ENCODE assay signal across 8 cellular contexts in genomic region chr10:43573250-43574034, GRCh38. TPM values are rescaled to one million over a fixed set of nuclear protein-coding genes. Genes with fewer than 3 reads are reported as not detected.
A peak's percentile ranks its signal among the peaks of the same experiment; 100 is the strongest.
DNase-seq lines count a peak whose midpoint lies in the region; ATAC-seq and TF ChIP-seq lines count a peak whose summit lies in the region.

No MANE protein-coding gene starts in this region.

- intact Hi-C loops in psoas muscle (cut with DNase I): loop anchor here in 1 of 2 donors (10.0 kb wide), 1 partner anchor 71 kb away; the partner anchor contains the start of gene ZNF32

- DNase-seq in EH (ENCODE audit: low read depth) (peak; percentile 21), SK-N-MC (ENCODE audit: low read depth, low spot score) (no peak), fibroblast of peridontal ligament (ENCODE audit: extremely low read depth) (peak; percentile 8), psoas muscle (no peak), T-helper 1 cell (no peak), HT-29 (ENCODE audit: low spot score) (no peak)

- TF ChIP-seq CTCF in psoas muscle (IDR thresholded peaks at IDR 0.05): no peak

- H3K27ac ChIP-seq in SK-N-MC (no peak overlapping the region), psoas muscle (peak overlapping the region; percentile 82)

- H3K36me3 ChIP-seq in SK-N-MC (ENCODE audit: insufficient read depth, low read length): peaks cover 8% of the 10 kb centered on the region; the same call in 1 of the 2 replicates
- H3K36me3 ChIP-seq in psoas muscle (ENCODE audit: insufficient read depth in 1 of 2, low read depth in 1 of 2): peaks cover 0 to 10% of the 10 kb centered on the region in 2 donors

- WGBS in psoas muscle, 3 donors: 27 to 30% (median 27%) methylated on average over 17 of the region's 17 CpGs

- no peak overlapping the region for H3K9ac ChIP-seq in SK-N-MC (ENCODE audit: insufficient read length)

- no peaks in the 10 kb centered on the region for H3K4me1 ChIP-seq in psoas muscle

- H3K4me3 ChIP-seq in SK-N-MC: peak overlapping the region; percentile 74
- peak overlapping the region; percentile 84 for H3K4me3 ChIP-seq in psoas muscle

- H3K9me3 ChIP-seq in SK-N-MC (ENCODE audit: low read depth, low read length) (no peaks in the 10 kb centered on the region), psoas muscle (no peaks in the 10 kb centered on the region)

- no peaks in the 10 kb centered on the region for H3K27me3 ChIP-seq in psoas muscle (ENCODE audit: insufficient read depth in 3 of 3, low read length in 2 of 3)

- ATAC-seq in psoas muscle (no peak), HG02678 (IDR thresholded peaks at IDR 0.05; ENCODE audit: unreplicated experiment) (no peak), GM18870 (IDR thresholded peaks at IDR 0.05; ENCODE audit: unreplicated experiment) (no peak)

RNA-seq across cellular contexts. Expression of gene ZNF239, which starts 1.0 kb away (rescaled TPM):
- total RNA-seq in psoas muscle: 1 to 10 TPM; 3.5 to 5.3 (median 4.2) TPM
- 1 to 10 TPM; 3.2 to 8.3 (median 7.1) TPM for polyA plus RNA-seq in psoas muscle
- total RNA-seq in HT-29 (2014; rRNA removed; shearing (Covaris generic)): 10.9 and 12.8 TPM in 2 replicates

RNA-seq across cellular contexts. Expression of gene ZNF485, which starts 32.8 kb away (rescaled TPM):
- 1 to 10 TPM; 3.4 to 6.4 (median 3.9) TPM for total RNA-seq in psoas muscle
- 1 to 10 TPM; 3.1 to 8.2 (median 7.0) TPM for polyA plus RNA-seq in psoas muscle
- total RNA-seq in HT-29 (2014; rRNA removed; shearing (Covaris generic)): 1.7 and 7.3 TPM in 2 replicates

Comparison
In these comparisons a context has a peak if more than half of its experiments do, and no peak if none do; other contexts are left out.
1. DNase-seq: peak in EH (single experiment) and fibroblast of peridontal ligament (single experiment); none in SK-N-MC (single experiment), psoas muscle (0 of 2), T-helper 1 cell (0 of 5) and HT-29 (single experiment).